Comparison of ENCODE assay signal across 13 cellular contexts in the genomic region with DNA sequence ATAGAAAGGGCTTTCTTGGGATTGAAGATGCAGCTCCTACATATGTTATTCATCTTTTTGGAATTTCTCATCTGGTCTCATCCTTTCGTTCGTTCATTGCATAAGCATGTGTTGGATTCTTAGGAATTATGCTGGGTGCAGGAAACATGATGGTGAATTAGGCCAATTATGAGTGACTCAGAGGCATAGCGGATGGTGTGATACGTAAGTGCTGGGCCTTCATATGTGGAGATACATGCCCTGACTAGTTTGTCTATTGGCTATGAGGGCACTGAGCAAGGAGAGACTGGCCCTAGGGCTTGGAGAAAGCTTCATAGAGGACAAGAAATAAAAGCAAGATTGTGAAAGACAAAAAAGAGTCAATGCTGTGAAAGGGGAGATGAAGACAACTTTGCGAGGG.
A peak's percentile ranks its signal among the peaks of the same experiment; 100 is the strongest.
DNase-seq lines count a peak whose midpoint lies in the region; ATAC-seq and TF ChIP-seq lines count a peak whose summit lies in the region.
"Had no signal": no experiment of that assay in that cellular context is flagged by ENCODE, and none has a peak within 500 bp of the region (broad histone marks: within the 10 kb centered on the region; RNA-seq: fewer than 3 reads in every experiment).

No MANE protein-coding gene starts in this region.

- POLR2A ChIA-PET in A673 (lab: Charles Lee; ENCODE audit: low non-redundant PET): no interaction called here

- no peak for TF ChIP-seq CTCF in A673 (conservative IDR thresholded peaks at IDR 0.05; ENCODE audit: low read depth, low read length)
- TF ChIP-seq CTCF in astrocyte of the cerebellum (IDR thresholded peaks at IDR 0.05; ENCODE audit: low read depth, low read length, missing control alignments): no peak
- TF ChIP-seq CTCF in ascending aorta (IDR thresholded peaks at IDR 0.05): no peak
- TF ChIP-seq CTCF in psoas muscle (IDR thresholded peaks at IDR 0.05): no peak

- in situ Hi-C loops in astrocyte of the cerebellum (cut with HindIII; ENCODE audit: low sequenced_read_pairs): no loop called here

- H3K4me3 ChIP-seq in A673 (ENCODE audit: low read depth, low read length, poor library complexity, severe bottlenecking): no peak overlapping the region
- no peak overlapping the region for H3K4me3 ChIP-seq in astrocyte of the cerebellum (ENCODE audit: low read depth, low read length)
- no peak overlapping the region for H3K4me3 ChIP-seq in ascending aorta
- H3K4me3 ChIP-seq in psoas muscle: no peak overlapping the region
- H3K4me3 ChIP-seq: upper lobe of right lung had no signal

- H3K27ac ChIP-seq in A673 (ENCODE audit: low read depth, low read length, poor library complexity, severe bottlenecking) (no peak overlapping the region), ascending aorta (no peak overlapping the region), psoas muscle (no peak overlapping the region)
- H3K27ac ChIP-seq: upper lobe of right lung had no signal

- peak; percentile 31 for DNase-seq in A673 (ENCODE audit: low spot score)
- DNase-seq in HPDE6-E6E7 (ENCODE audit: extremely low spot score): peak; percentile 6
- peak; percentile 56 for DNase-seq in astrocyte of the cerebellum (ENCODE audit: low read depth)
- peak; percentile 70 for DNase-seq in glomerular visceral epithelial cell (ENCODE audit: extremely low spot score)
- DNase-seq in ascending aorta (ENCODE audit: low spot score in 2 of 2): no peak
- DNase-seq in psoas muscle: no peak
- DNase-seq: activated CD4-positive, alpha-beta T cell treated with anti-CD3 and anti-CD28 coated beads, Interleukin-2, amount 10 ng/mL, durations not matched to agents 24 days and 14 days; caudate nucleus; NCI-H2171 treated with DMSO at 0.1 percent for 48 hours; occipital lobe; upper lobe of right lung had no signal

- ATAC-seq in HG02973 (IDR thresholded peaks at IDR 0.05; ENCODE audit: unreplicated experiment) (no peak), psoas muscle (no peak), HG02852 (IDR thresholded peaks at IDR 0.05; ENCODE audit: unreplicated experiment) (no peak)
- ATAC-seq: upper lobe of right lung had no signal

- H3K36me3 ChIP-seq in A673 (ENCODE audit: insufficient read depth, low read length, poor library complexity, severe bottlenecking) (no peaks in the 10 kb centered on the region), ascending aorta (no peaks in the 10 kb centered on the region), psoas muscle (ENCODE audit: insufficient read depth in 1 of 2, low read depth in 1 of 2) (no peaks in the 10 kb centered on the region)
- H3K36me3 ChIP-seq: upper lobe of right lung had no signal

- no peaks in the 10 kb centered on the region for H3K4me1 ChIP-seq in A673 (ENCODE audit: insufficient read depth, low read length, poor library complexity, severe bottlenecking)
- no peaks in the 10 kb centered on the region for H3K4me1 ChIP-seq in ascending aorta
- no peaks in the 10 kb centered on the region for H3K4me1 ChIP-seq in psoas muscle
- H3K4me1 ChIP-seq: upper lobe of right lung had no signal

- intact Hi-C loops in A673 (cut with micrococcal nuclease; ENCODE audit: unreplicated experiment): no loop called here
- intact Hi-C loops in ascending aorta (cut with DNase I): no loop called here
- intact Hi-C loops in psoas muscle (cut with DNase I): no loop called here

- H3K27me3 ChIP-seq in A673 (replicated peaks; ENCODE audit: insufficient read depth, low read depth, low read length, poor library complexity): no peaks in the 10 kb centered on the region
- H3K27me3 ChIP-seq in ascending aorta: no peaks in the 10 kb centered on the region
- H3K27me3 ChIP-seq in psoas muscle (ENCODE audit: insufficient read depth in 3 of 3, low read length in 2 of 3): no peaks in the 10 kb centered on the region
- H3K27me3 ChIP-seq: upper lobe of right lung had no signal

- CTCF ChIA-PET in A673 (lab: Charles Lee): no interaction called here

- BruUV-seq in A673 (replicated peaks; lab: Mats Ljungman, UMichigan): no TSS peak

- WGBS in psoas muscle, 3 donors: 74 to 82% (median 79%) methylated on average over 5 of the region's 5 CpGs

- H3K9me3 ChIP-seq in A673 (ENCODE audit: low read depth, low read length, poor library complexity, severe bottlenecking) (no peaks in the 10 kb centered on the region), ascending aorta (no peaks in the 10 kb centered on the region), psoas muscle (no peaks in the 10 kb centered on the region)
- H3K9me3 ChIP-seq: upper lobe of right lung had no signal

Comparison
In these comparisons a context has a peak if more than half of its experiments do, and no peak if none do; other contexts are left out.
1. DNase-seq: peak in A673 (single experiment), HPDE6-E6E7 (single experiment), astrocyte of the cerebellum (single experiment) and glomerular visceral epithelial cell (single experiment); none in ascending aorta (0 of 2) and psoas muscle (0 of 2).